Comparison of ENCODE assay signal across 19 cellular contexts in the genomic region with DNA sequence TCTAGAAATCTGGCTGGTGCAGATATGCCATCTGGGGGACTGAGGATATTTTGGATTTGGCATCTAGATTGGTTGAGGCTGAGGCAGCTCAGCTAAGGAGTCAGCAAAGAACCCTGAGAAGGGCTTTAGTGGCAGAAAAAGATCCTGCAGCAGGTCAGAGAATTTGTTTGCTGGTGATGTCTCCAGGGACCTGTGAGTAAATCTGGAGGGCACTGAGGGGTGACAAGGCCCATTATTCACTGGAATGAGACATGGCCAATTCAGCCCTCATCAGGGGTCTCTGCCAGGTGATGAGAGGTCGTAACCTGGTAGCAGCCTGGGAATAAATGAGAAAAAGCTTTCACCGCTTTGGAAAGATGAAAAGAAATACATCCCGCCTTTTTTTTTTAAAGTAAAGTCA.
"Had no signal": no experiment of that assay in that cellular context is flagged by ENCODE, and none has a peak within 500 bp of the region (broad histone marks: within the 10 kb centered on the region; RNA-seq: fewer than 3 reads in every experiment).

No MANE protein-coding gene starts in this region.

- ATAC-seq: Right ventricle myocardium inferior, SK-N-SH treated with all-trans-retinoic acid at 6 μM for 48 hours had no signal

- H3K4me3 ChIP-seq: PC-9, Peyer's patch, SJCRH30 had no signal

- H3K4me1 ChIP-seq: Peyer's patch, SJCRH30 had no signal

- H3K36me3 ChIP-seq: Peyer's patch, SJCRH30 had no signal

- H3K27ac ChIP-seq: PC-9, Peyer's patch, SJCRH30 had no signal

- H3K4me2 ChIP-seq: PC-9 had no signal

- H2AFZ ChIP-seq: PC-9 had no signal

- DNase-seq: KBM-7, MV-4-11, NCI-H1048, NCI-H1436, NCI-H187, NCI-H2029, NCI-H2081 treated with DMSO at 0.1 percent for 48 hours, NCI-H2227 treated with DMSO at 0.1 percent for 48 hours, NCI-H524, NCI-H526 treated with DMSO at 0.1 percent for 48 hours, NCI-H774, OCI-M1, PC-9, Peyer's patch, SHP77 treated with DMSO at 0.1 percent for 48 hours, SJCRH30, T-helper 1 cell had no signal

- H3K9me3 ChIP-seq: Peyer's patch, SJCRH30 had no signal

- H3K27me3 ChIP-seq: Peyer's patch, SJCRH30 had no signal
